14 cellular contexts compared by ENCODE assay signal in genomic region chr20:62053465-62054196, GRCh38.
"Had no signal": no experiment of that assay in that cellular context is flagged by ENCODE, and none has a peak within 500 bp of the region (broad histone marks: within the 10 kb centered on the region; RNA-seq: fewer than 3 reads in every experiment).

No MANE protein-coding gene starts in this region.

- H3K4me1 ChIP-seq: esophagus squamous epithelium, pancreas had no signal

- H3K27ac ChIP-seq: esophagus squamous epithelium, pancreas had no signal

- H3K4me3 Mint-ChIP-seq: activated naive CD4-positive, alpha-beta T cell treated with anti-CD3 and anti-CD28 coated beads for 36 hours; stimulated activated naive CD8-positive, alpha-beta T cell treated with anti-CD3 and anti-CD28 coated beads, Interleukin-15, Interleukin-2, amounts not matched to agents 100 ng/mL and 50 ng/mL, for 24 hours had no signal

- H3K4me3 ChIP-seq: esophagus squamous epithelium, pancreas had no signal

- ATAC-seq: naive thymus-derived CD4-positive, alpha-beta T cell; pancreas had no signal

- H3K36me3 ChIP-seq: pancreas had no signal

- H3K27ac Mint-ChIP-seq: activated naive CD4-positive, alpha-beta T cell treated with anti-CD3 and anti-CD28 coated beads for 36 hours; stimulated activated naive CD8-positive, alpha-beta T cell treated with anti-CD3 and anti-CD28 coated beads, Interleukin-15, Interleukin-2, amounts not matched to agents 100 ng/mL and 50 ng/mL, for 24 hours had no signal

- H3K27me3 ChIP-seq: esophagus squamous epithelium, pancreas had no signal

- H3K9me3 Mint-ChIP-seq: activated naive CD4-positive, alpha-beta T cell treated with anti-CD3 and anti-CD28 coated beads for 36 hours; naive thymus-derived CD4-positive, alpha-beta T cell; stimulated activated naive CD8-positive, alpha-beta T cell treated with anti-CD3 and anti-CD28 coated beads, Interleukin-15, Interleukin-2, amounts not matched to agents 100 ng/mL and 50 ng/mL, for 24 hours had no signal

- DNase-seq: activated CD8-positive, alpha-beta memory T cell treated with anti-CD3 and anti-CD28 coated beads for 24 hours; activated CD8-positive, alpha-beta memory T cell treated with anti-CD3 and anti-CD28 coated beads, Interleukin-2, amount 50 U/mL, for 48 hours; activated naive CD4-positive, alpha-beta T cell treated with anti-CD3 and anti-CD28 coated beads for 36 hours; cerebellar nuclear complex; effector CD4-positive, alpha-beta T cell; esophagus squamous epithelium; mesendoderm; naive thymus-derived CD4-positive, alpha-beta T cell; stimulated activated CD4-positive, alpha-beta T cell treated with anti-CD3 and anti-CD28 coated beads, Interleukin-1b, Interleukin-23, amount 100 ng/mL, for 48 hours; T-helper 1 cell; T1000; trophoblast cell had no signal

- H3K9me3 ChIP-seq: esophagus squamous epithelium, pancreas had no signal

- H3K27me3 Mint-ChIP-seq: naive thymus-derived CD4-positive, alpha-beta T cell; stimulated activated naive CD8-positive, alpha-beta T cell treated with anti-CD3 and anti-CD28 coated beads, Interleukin-15, Interleukin-2, amounts not matched to agents 100 ng/mL and 50 ng/mL, for 24 hours had no signal
